Comparison of ENCODE assay signal across 8 cellular contexts in genomic region chr18:76983184-76983583, GRCh38.
A peak's percentile ranks its signal among the peaks of the same experiment; 100 is the strongest.
DNase-seq lines count a peak whose midpoint lies in the region; FAIRE-seq and TF ChIP-seq lines count a peak whose summit lies in the region.

No MANE protein-coding gene starts in this region.

- H3K9me3 ChIP-seq in ovary (no peaks in the 10 kb centered on the region), transverse colon (no peaks in the 10 kb centered on the region)

- peak; percentile 32 for DNase-seq in GF-D8 (lab: John Stamatoyannopoulos, UW)
- DNase-seq in HCEC 1CT, result peak; percentile 48
- DNase-seq in M059J (ENCODE audit: low read depth), result peak; percentile 70
- peak; percentile 53 to 68 for DNase-seq in SHP77 (lab: John Stamatoyannopoulos, UW)
- peak; percentile 93 for DNase-seq in activated effector memory CD4-positive, alpha-beta T cell treated with anti-CD3 and anti-CD28 coated beads, Interleukin-2, amount 50 U/mL, for 16 hours
- peak; percentile 62 to 80 for DNase-seq in frontal cortex (ENCODE audit: low spot score in 2 of 2)
- peak; percentile 74 to 88 (median 85) for DNase-seq in ovary
- DNase-seq in transverse colon, result peak; percentile 94

- TF ChIP-seq POLR2A in ovary (IDR thresholded peaks at IDR 0.05), result no peak
- TF ChIP-seq POLR2A in transverse colon (IDR thresholded peaks at IDR 0.05), result no peak

- H3K4me3 ChIP-seq in ovary (no peak overlapping the region), transverse colon (no peak overlapping the region)

- TF ChIP-seq EP300 in ovary (IDR thresholded peaks at IDR 0.05) (no peak), transverse colon (IDR thresholded peaks at IDR 0.05; ENCODE audit: low read depth) (no peak)

- no peak for FAIRE-seq in frontal cortex (lab: Jason Lieb, UNC)

- intact Hi-C loops in ovary (cut with DNase I), result loop anchor here in 3 of 4 donors (5.0 kb wide), 1 partner anchor 181 kb away; no protein-coding TSS in a partner anchor
- intact Hi-C loops in transverse colon (cut with DNase I; ENCODE audit: low total_unique reads), result loop anchor here (5.0 kb wide), 1 partner anchor 181 kb away; no protein-coding TSS in a partner anchor

- no peaks in the 10 kb centered on the region for H3K27me3 ChIP-seq in ovary
- H3K27me3 ChIP-seq in transverse colon, result no peaks in the 10 kb centered on the region

- H3K36me3 ChIP-seq in ovary (no peaks in the 10 kb centered on the region), transverse colon (no peaks in the 10 kb centered on the region)

- TF ChIP-seq CTCF in ovary (IDR thresholded peaks at IDR 0.05) (peak; percentile 69 to 73 (median 72)), transverse colon (IDR thresholded peaks at IDR 0.05) (peak; percentile 89 to 96 (median 90))

- H3K27ac ChIP-seq in ovary, result no peak overlapping the region
- H3K27ac ChIP-seq in transverse colon, result no peak overlapping the region

- 4 to 9% (median 7%) methylated on average over 15 of the region's 15 CpGs for WGBS in ovary, 3 donors
- 12% methylated on average over 15 of the region's 15 CpGs; no CpG with 5 or more reads in 1 of the 2 donors for WGBS in transverse colon (ENCODE audit: low coverage in 1 of 2), 2 donors

- H3K4me1 ChIP-seq in ovary (ENCODE audit: insufficient read depth), result no peaks in the 10 kb centered on the region
- peaks cover 0 to 20% (median 9%) of the 10 kb centered on the region in 4 donors for H3K4me1 ChIP-seq in transverse colon

- in situ Hi-C loops in transverse colon (cut with MboI; ENCODE audit: low pct_ligation_motif_present in 1 of 4, low pct_unique_long_range_greater_than_20kb in 1 of 4, low sequenced_read_pairs in 3 of 4), result loop anchor here in 3 of 4 donors (10.0 to 25.0 kb wide), 5 partner anchors 58 to 679 kb away; partner anchors contain the start of gene ZNF236 (in 1 of the 3)

Comparison
In these comparisons a context has a peak if more than half of its experiments do, and no peak if none do; other contexts are left out.
1. DNase-seq: peak in every context shown above with its lines; median percentile 94 in transverse colon; 93 in activated effector memory CD4-positive, alpha-beta T cell treated with anti-CD3 and anti-CD28 coated beads, Interleukin-2, amount 50 U/mL, for 16 hours; 85 in ovary; 71 in frontal cortex; 70 in M059J; 60 in SHP77; 48 in HCEC 1CT; 32 in GF-D8.